26 cellular contexts compared by ENCODE assay signal in genomic region chr5:165094782-165095181, GRCh38.
DNase-seq lines count a peak whose midpoint lies in the region; ATAC-seq, FAIRE-seq and TF ChIP-seq lines count a peak whose summit lies in the region.
"Had no signal": no experiment of that assay in that cellular context is flagged by ENCODE, and none has a peak within 500 bp of the region (broad histone marks: within the 10 kb centered on the region; RNA-seq: fewer than 3 reads in every experiment).

No MANE protein-coding gene starts in this region.

- intact Hi-C loops in HepG2 (cut with micrococcal nuclease; ENCODE audit: unreplicated experiment) = no loop called here

- CTCF ChIA-PET in HepG2 (lab: Yijun Ruan, JAX; ENCODE audit: low intra/inter-chr PET ratio, low total read pairs) = no interaction called here

- BruUV-seq in HepG2 (replicated peaks; lab: Mats Ljungman, UMichigan) = no TSS peak

- H3K36me3 ChIP-seq in small intestine (ENCODE audit: control insufficient read depth in 2 of 2, insufficient read depth in 2 of 2, low read length in 2 of 2) (no peaks in the 10 kb centered on the region), HepG2 (replicated peaks in 1 of 2; ENCODE audit: control insufficient read depth in 1 of 2, insufficient read depth in 2 of 2, low read length in 2 of 2) (no peaks in the 10 kb centered on the region)
- H3K36me3 ChIP-seq: BE2C; BLaER1 treated with 17β-estradiol and CSF1 and Interleukin-3, amounts not matched to agents 10 nM and 100 nM; HAP-1 had no signal

- DNase-seq in frontal cortex (ENCODE audit: low spot score in 2 of 2) (no peak), small intestine (no peak), caudate nucleus (lab: John Stamatoyannopoulos, UW) (no peak), HepG2 (ENCODE audit: low spot score) (no peak), NCI-H226 (no peak)
- DNase-seq: ACHN; AML-193; BE2C; CD4-positive, alpha-beta T cell; CD8-positive, alpha-beta memory T cell; DMS 273 treated with DMSO at 0.1 percent for 48 hours; DMS79; EL; GF-D8; GOT3; HFFc6 had no signal

- no peak overlapping the region for H3K27ac ChIP-seq in small intestine (ENCODE audit: low read depth in 1 of 2, low read length in 1 of 2)
- H3K27ac ChIP-seq in caudate nucleus (ENCODE audit: low read depth, low read length) = no peak overlapping the region
- H3K27ac ChIP-seq in HepG2 (ENCODE audit: extremely low read length, insufficient read depth, low read length) = no peak overlapping the region
- H3K27ac ChIP-seq: 22Rv1; A549; BLaER1 treated with 17β-estradiol and CSF1 and Interleukin-3, amounts not matched to agents 10 nM and 100 nM had no signal

- H4K20me1 ChIP-seq in HepG2 (ENCODE audit: insufficient read depth, low read length) = no peaks in the 10 kb centered on the region
- H4K20me1 ChIP-seq: BLaER1 treated with 17β-estradiol and CSF1 and Interleukin-3, amounts not matched to agents 10 nM and 100 nM had no signal

- in situ Hi-C loops in HepG2 (cut with HindIII; ENCODE audit: extremely low pct_ligation_motif_present, low pct_unique_long_range_greater_than_20kb) = no loop called here

- no peak for ATAC-seq in HepG2
- ATAC-seq: A549 had no signal

- H3K9me3 ChIP-seq in small intestine (ENCODE audit: control insufficient read depth, low read depth) (no peaks in the 10 kb centered on the region), HepG2 (ENCODE audit: low read length) (peaks cover 80% of the 10 kb centered on the region)
- H3K9me3 ChIP-seq: A549 had no signal

- TF ChIP-seq EP300 in HepG2 (IDR thresholded peaks at IDR 0.05; ENCODE audit: low read depth in 2 of 2, low read length in 2 of 2) (no peak), HepG2 (CRISPR knock-in tag; IDR thresholded peaks at IDR 0.05; ENCODE audit: borderline replicate concordance) (no peak)

- TF ChIP-seq CTCF in HepG2 (CRISPR knock-in tag; IDR thresholded peaks at IDR 0.05) = no peak

- FAIRE-seq in A204.1 (lab: Jason Lieb, UNC) (peak; percentile 89), TTC549 (lab: Jason Lieb, UNC) (peak; percentile 31), frontal cortex (lab: Jason Lieb, UNC) (peak; percentile 90), small intestine (lab: Jason Lieb, UNC) (peak; percentile 71), HepG2 (lab: Jason Lieb, UNC) (no peak)
- FAIRE-seq: A549, D721Med, GM12891, GM18507, H54 had no signal

- no peaks in the 10 kb centered on the region for H3K4me1 ChIP-seq in small intestine (ENCODE audit: control insufficient read depth in 2 of 2, insufficient read depth in 1 of 2, low read depth in 1 of 2, low read length in 1 of 2)
- no peaks in the 10 kb centered on the region for H3K4me1 ChIP-seq in HepG2 (ENCODE audit: insufficient read depth, low read length)
- H3K4me1 ChIP-seq: A549; BE2C; BLaER1 treated with 17β-estradiol and CSF1 and Interleukin-3, amounts not matched to agents 10 nM and 100 nM; HAP-1 had no signal

- TF ChIP-seq POLR2A in HepG2 (IDR thresholded peaks at IDR 0.05; ENCODE audit: insufficient read depth in 1 of 2, low read depth in 2 of 2, low read length in 2 of 2) = no peak

- TF ChIP-seq RAD21 in HepG2 (CRISPR knock-in tag; IDR thresholded peaks at IDR 0.05) = no peak

- POLR2A ChIA-PET in HepG2 (lab: Yijun Ruan, JAX) = no interaction called here

- WGBS in small intestine, 3 donors = 89 to 100% (median 93%) methylated on average over 1 of the region's 1 CpG
- WGBS in HepG2 (ENCODE audit: low lambda C conversion rate) = 42% methylated on average over 1 of the region's 1 CpG

- no peaks in the 10 kb centered on the region for H3K79me2 ChIP-seq in HepG2 (ENCODE audit: insufficient read depth, low read length)

- no peaks in the 10 kb centered on the region for H3K27me3 ChIP-seq in small intestine (ENCODE audit: control insufficient read depth in 2 of 2, insufficient read depth in 2 of 2, low read length in 2 of 2)
- H3K27me3 ChIP-seq in HepG2 (ENCODE audit: control insufficient read depth in 1 of 2, insufficient read depth in 2 of 2, low read length in 2 of 2) = no peaks in the 10 kb centered on the region
- H3K27me3 ChIP-seq: BE2C; BLaER1 treated with 17β-estradiol and CSF1 and Interleukin-3, amounts not matched to agents 10 nM and 100 nM had no signal

- no peak overlapping the region for H2AFZ ChIP-seq in HepG2 (ENCODE audit: low read length)

- H3K9ac ChIP-seq in HepG2 (ENCODE audit: insufficient read depth, low read depth, low read length) = no peak overlapping the region
- H3K9ac ChIP-seq: BLaER1 treated with 17β-estradiol and CSF1 and Interleukin-3, amounts not matched to agents 10 nM and 100 nM had no signal

- no peak overlapping the region for H3K4me2 ChIP-seq in HepG2 (ENCODE audit: low read depth, low read length)
- H3K4me2 ChIP-seq: A549; BLaER1 treated with 17β-estradiol and CSF1 and Interleukin-3, amounts not matched to agents 10 nM and 100 nM had no signal

- H3K4me3 ChIP-seq in small intestine (ENCODE audit: low read depth in 1 of 2, low read length in 2 of 2) = no peak overlapping the region
- H3K4me3 ChIP-seq in HepG2 (replicated peaks in 1 of 3; ENCODE audit: insufficient read depth in 1 of 3, low read depth in 2 of 3, low read length in 3 of 3) = no peak overlapping the region
- H3K4me3 ChIP-seq: A549; BLaER1 treated with 17β-estradiol and CSF1 and Interleukin-3, amounts not matched to agents 10 nM and 100 nM; HAP-1 had no signal

TF ChIP-seq in HepG2, 621 proteins besides CTCF, POLR2A, EP300 and RAD21:
- TF ChIP-seq ZSCAN30 (CRISPR knock-in tag; IDR thresholded peaks at IDR 0.05) = no peak
- TF ChIP-seq SRSF1 (optimal IDR thresholded peaks at IDR 0.05; ENCODE audit: low read depth, low read length) = no peak
- no peak for TF ChIP-seq FOXM1 (CRISPR knock-in tag; IDR thresholded peaks at IDR 0.05)
- TF ChIP-seq RORA (CRISPR knock-in tag; IDR thresholded peaks at IDR 0.05) = no peak
